ENCODE assay signal across 9 cellular contexts in genomic region chr17:57900991-57901743, GRCh38. TPM values are rescaled to one million over a fixed set of nuclear protein-coding genes. Genes with fewer than 3 reads are reported as not detected.
DNase-seq lines count a peak whose midpoint lies in the region; ATAC-seq, FAIRE-seq and TF ChIP-seq lines count a peak whose summit lies in the region.
"Had no signal": no experiment of that assay in that cellular context is flagged by ENCODE, and none has a peak within 500 bp of the region (broad histone marks: within the 10 kb centered on the region; RNA-seq: fewer than 3 reads in every experiment).

No MANE protein-coding gene starts in this region.

- no peaks in the 10 kb centered on the region for H3K27me3 Mint-ChIP-seq in H9 (ENCODE audit: low read depth)
- H3K27me3 Mint-ChIP-seq in dendritic cell treated with granulocyte-macrophage colony-stimulating factor and Interleukin-4, amounts not matched to agents 40 ng/mL and 50 ng/mL, for 4 days = no peaks in the 10 kb centered on the region

- no peaks in the 10 kb centered on the region for H3K79me1 ChIP-seq in H9 (ENCODE audit: insufficient read depth, low read depth, low read length, poor library complexity, severe bottlenecking)

- no peak overlapping the region for H3K9ac ChIP-seq in H9 (ENCODE audit: extremely low read depth, insufficient read length, low read length)
- no peak overlapping the region for H3K9ac ChIP-seq in MM.1S (ENCODE audit: low read length)

- no peaks in the 10 kb centered on the region for H4K20me1 ChIP-seq in H9 (ENCODE audit: control insufficient read depth, insufficient read depth, insufficient read length)
- H4K20me1 ChIP-seq in MM.1S (ENCODE audit: insufficient read depth, low read length) = no peaks in the 10 kb centered on the region

- H3K14ac ChIP-seq in H9 (ENCODE audit: insufficient read depth, low read length) = no peak overlapping the region

- H2BK120ac ChIP-seq in H9 (ENCODE audit: low read depth, low read length, poor library complexity, severe bottlenecking) = no peak overlapping the region

- TF ChIP-seq POLR2A in GM12891 (IDR thresholded peaks at IDR 0.05; ENCODE audit: low read depth, low read length) = no peak

- H3K36me3 ChIP-seq in psoas muscle (ENCODE audit: insufficient read depth in 1 of 2, low read depth in 1 of 2) = no peaks in the 10 kb centered on the region
- no peaks in the 10 kb centered on the region for H3K36me3 ChIP-seq in MM.1S (replicated peaks; ENCODE audit: insufficient read depth, low read length)

- no peaks in the 10 kb centered on the region for H3K23me2 ChIP-seq in H9 (ENCODE audit: insufficient read length, low read depth, low read length, poor library complexity, severe bottlenecking)

- WGBS in H9 (ENCODE audit: extremely low coverage, insufficient read length, low lambda C conversion rate) = no CpG with 5 or more reads among the region's 6 CpGs
- WGBS in psoas muscle, 3 donors = 81 to 92% (median 89%) methylated on average over 6 of the region's 6 CpGs

- H2AFZ ChIP-seq in H9 (ENCODE audit: low read length) = no peak overlapping the region
- H2AFZ ChIP-seq in MM.1S (ENCODE audit: low read length) = no peak overlapping the region

- H3K27me3 ChIP-seq in H9 (ENCODE audit: insufficient read depth, low read length) = no peaks in the 10 kb centered on the region
- H3K27me3 ChIP-seq in psoas muscle (ENCODE audit: insufficient read depth in 3 of 3, low read length in 2 of 3) = no peaks in the 10 kb centered on the region
- no peaks in the 10 kb centered on the region for H3K27me3 ChIP-seq in MM.1S (replicated peaks; ENCODE audit: insufficient read depth, low read length)

- no peak overlapping the region for H3K4me3 ChIP-seq in psoas muscle
- H3K4me3 ChIP-seq in MM.1S (ENCODE audit: low read length) = no peak overlapping the region

- H3K27ac Mint-ChIP-seq in H9 = peak overlapping the region in 2 of 3 experiments; percentile 2 to 10; a peak in 3 of 7 replicates
- H3K27ac Mint-ChIP-seq in dendritic cell treated with granulocyte-macrophage colony-stimulating factor and Interleukin-4, amounts not matched to agents 40 ng/mL and 50 ng/mL, for 4 days = peak overlapping the region; percentile 97

- H3K9me3 Mint-ChIP-seq in H9 = no peaks in the 10 kb centered on the region; a peak in 2 of 5 replicates
- no peaks in the 10 kb centered on the region for H3K9me3 Mint-ChIP-seq in dendritic cell treated with granulocyte-macrophage colony-stimulating factor and Interleukin-4, amounts not matched to agents 40 ng/mL and 50 ng/mL, for 4 days

- H3K9me2 ChIP-seq in MM.1S (replicated peaks; ENCODE audit: insufficient read depth, low read length) = no peaks in the 10 kb centered on the region

- H3K9me3 ChIP-seq in H9 (ENCODE audit: control insufficient read depth, low read depth, low read length) (no peaks in the 10 kb centered on the region), psoas muscle (no peaks in the 10 kb centered on the region), MM.1S (replicated peaks; ENCODE audit: insufficient read depth, low read length) (no peaks in the 10 kb centered on the region)

- TF ChIP-seq CTCF in H9 (conservative IDR thresholded peaks at IDR 0.05) (no peak), psoas muscle (IDR thresholded peaks at IDR 0.05) (no peak), MM.1S (IDR thresholded peaks at IDR 0.05; ENCODE audit: low read length) (no peak)

- no peak overlapping the region for H3T11ph ChIP-seq in H9 (ENCODE audit: low read length)

- no peak overlapping the region for H2BK20ac ChIP-seq in H9 (ENCODE audit: low read depth, low read length, poor library complexity, severe bottlenecking)

- H3K79me2 ChIP-seq in H9 (ENCODE audit: insufficient read depth, low read length) = no peaks in the 10 kb centered on the region
- no peaks in the 10 kb centered on the region for H3K79me2 ChIP-seq in MM.1S (ENCODE audit: low read length)

- peak overlapping the region; percentile 36 for H3K18ac ChIP-seq in H9 (ENCODE audit: insufficient read length, low read depth, low read length)

- H2BK5ac ChIP-seq in H9 (ENCODE audit: insufficient read length, low read length) = no peak overlapping the region

- no peak overlapping the region for H4K8ac ChIP-seq in H9 (replicated peaks; ENCODE audit: insufficient read length, low read depth, low read length)

- H3K4me1 Mint-ChIP-seq in H9 = peaks cover 52 to 58% of the 10 kb centered on the region in 2 experiments
- peaks cover 87% of the 10 kb centered on the region for H3K4me1 Mint-ChIP-seq in dendritic cell treated with granulocyte-macrophage colony-stimulating factor and Interleukin-4, amounts not matched to agents 40 ng/mL and 50 ng/mL, for 4 days (ENCODE audit: low read depth)

- intact Hi-C loops in dendritic cell treated with granulocyte-macrophage colony-stimulating factor and Interleukin-4, amounts not matched to agents 40 ng/mL and 50 ng/mL, for 4 days (cut with micrococcal nuclease) = loop anchor here (5.0 kb wide), 1 partner anchor 46 kb away; no protein-coding TSS in a partner anchor
- intact Hi-C loops in psoas muscle (cut with DNase I) = no loop called here

- no peak overlapping the region for H2BK12ac ChIP-seq in H9 (ENCODE audit: insufficient read length, low read depth, low read length)

- H2BK15ac ChIP-seq in H9 (ENCODE audit: low read depth, low read length) = no peak overlapping the region

- no peak for DNase-seq in H9
- peak; percentile 96 for DNase-seq in NCI-H345 treated with DMSO at 0.1 percent for 48 hours (lab: John Stamatoyannopoulos, UW; ENCODE audit: unreplicated experiment)
- DNase-seq in psoas muscle = peak in 1 of 2 donors; percentile 4
- no peak for DNase-seq in MM.1S
- DNase-seq in GM12891 (ENCODE audit: insufficient read length, low spot score) = no peak
- no peak for DNase-seq in T-helper 1 cell
- DNase-seq: cortex of kidney had no signal

- no peak overlapping the region for H3K56ac ChIP-seq in H9 (ENCODE audit: insufficient read length, low read depth, low read length)

- no peaks in the 10 kb centered on the region; the same call in 1 of the 2 replicates for H3K4me1 ChIP-seq in H9 (ENCODE audit: insufficient read depth, low read length)
- H3K4me1 ChIP-seq in psoas muscle = peaks cover 71% of the 10 kb centered on the region
- peaks cover 21% of the 10 kb centered on the region for H3K4me1 ChIP-seq in MM.1S (ENCODE audit: low read length)

- H3K4me3 Mint-ChIP-seq in H9 = no peak overlapping the region
- H3K4me3 Mint-ChIP-seq in dendritic cell treated with granulocyte-macrophage colony-stimulating factor and Interleukin-4, amounts not matched to agents 40 ng/mL and 50 ng/mL, for 4 days = no peak overlapping the region

- H3K4me2 ChIP-seq in H9 (ENCODE audit: insufficient read depth, insufficient read length, low read length) (no peak overlapping the region), MM.1S (ENCODE audit: low read depth, low read length) (no peak overlapping the region)

- no peak overlapping the region for H4K5ac ChIP-seq in H9 (ENCODE audit: insufficient read length, low read depth, low read length)

- FAIRE-seq in GM12891 (lab: Jason Lieb, UNC) = no peak

- H3K36me3 Mint-ChIP-seq in H9 (ENCODE audit: insufficient read depth in 1 of 3, low read depth in 3 of 3) = no peaks in the 10 kb centered on the region
- peaks cover 10% of the 10 kb centered on the region for H3K36me3 Mint-ChIP-seq in dendritic cell treated with granulocyte-macrophage colony-stimulating factor and Interleukin-4, amounts not matched to agents 40 ng/mL and 50 ng/mL, for 4 days (ENCODE audit: low read depth)

- no peak overlapping the region for H3K4ac ChIP-seq in H9 (ENCODE audit: low read depth, low read length)

- H3K27ac ChIP-seq in H9 (ENCODE audit: insufficient read length, low read depth, low read length) = no peak overlapping the region
- H3K27ac ChIP-seq in psoas muscle = peak overlapping the region; percentile 82
- no peak overlapping the region for H3K27ac ChIP-seq in MM.1S (ENCODE audit: low read length)

- H2AK5ac ChIP-seq in H9 (ENCODE audit: insufficient read length, low read length) = no peak overlapping the region

- H4K91ac ChIP-seq in H9 (ENCODE audit: insufficient read length, low read depth, low read length) = no peak overlapping the region

- peaks cover 4% of the 10 kb centered on the region; the same call in 1 of the 2 replicates for H3F3A ChIP-seq in MM.1S (ENCODE audit: insufficient read depth, low read length)

- H3K23ac ChIP-seq in H9 (ENCODE audit: insufficient read length, low read depth, low read length) = no peak overlapping the region

- ATAC-seq in psoas muscle (no peak), GM21381 (IDR thresholded peaks at IDR 0.05; ENCODE audit: unreplicated experiment) (no peak)

TF ChIP-seq in GM12891, 5 proteins besides CTCF, POLR2A, EP300 and RAD21:
- TF ChIP-seq TAF1 (IDR thresholded peaks at IDR 0.05; ENCODE audit: low read depth, low read length) (no peak), SPI1 (IDR thresholded peaks at IDR 0.05; ENCODE audit: low read depth, low read length) (no peak), POLR2AphosphoS5 (IDR thresholded peaks at IDR 0.05; ENCODE audit: low read depth, low read length) (no peak), PAX5 (IDR thresholded peaks at IDR 0.05; ENCODE audit: insufficient read depth, low read length, severe bottlenecking) (no peak), POU2F2 (IDR thresholded peaks at IDR 0.05; ENCODE audit: low read depth, low read length) (no peak)

RNA-seq across cellular contexts. Expression of gene MRPS23, which starts 51.3 kb away (rescaled TPM):
- total RNA-seq in H9 (2021) (62.0 and 65.9 TPM in 2 replicates), psoas muscle (10 to 100 TPM; 27.2 to 58.0 (median 40.4) TPM)
- 10 to 100 TPM; 49.2 to 91.1 (median 76.2) TPM for polyA plus RNA-seq in psoas muscle
- polyA plus RNA-seq in GM12891 (2012; ENCODE audit: low read depth, missing spikeins) = 68.2 TPM

RNA-seq across cellular contexts. Expression of gene CUEDC1, which starts 54.0 kb away (rescaled TPM):
- total RNA-seq in H9 (2021) = 6.5 and 7.3 TPM in 2 replicates
- total RNA-seq in psoas muscle = 10 to 100 TPM; 31.1 to 67.2 (median 47.4) TPM
- 10 to 100 TPM; 28.0 to 56.5 (median 46.4) TPM for polyA plus RNA-seq in psoas muscle
- 0.78 TPM for polyA plus RNA-seq in GM12891 (2012; ENCODE audit: low read depth, missing spikeins)
